ENCODE assay signal across 1 cellular context in the genomic region with DNA sequence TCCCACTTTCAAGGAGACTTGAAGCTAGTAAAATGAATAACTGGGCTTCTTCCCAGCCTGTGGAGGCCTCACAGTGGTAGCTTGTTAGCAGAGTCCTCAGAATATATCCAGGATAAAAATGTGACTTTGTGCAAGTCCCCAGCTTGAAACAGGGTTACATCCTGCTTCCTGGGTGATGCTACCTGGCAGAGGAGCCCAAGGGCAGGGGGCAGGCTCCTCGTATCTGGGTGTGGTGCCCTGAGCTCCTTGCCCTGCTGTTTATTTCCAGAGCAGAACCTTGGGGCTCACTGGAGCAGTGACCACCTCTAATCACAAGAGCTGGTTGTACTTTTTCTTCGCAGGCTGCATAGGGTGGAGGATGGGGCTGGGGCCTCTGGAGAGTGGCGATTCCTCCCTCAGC.
TF ChIP-seq lines count a peak whose summit lies in the region.

No MANE protein-coding gene starts in this region.

TF ChIP-seq in endothelial cell of umbilical vein, 7 proteins besides CTCF, POLR2A, EP300 and RAD21 (continued from another document):
- no peak for TF ChIP-seq MAX (IDR thresholded peaks at IDR 0.05; ENCODE audit: insufficient read depth, insufficient read length)
- no peak for TF ChIP-seq MYC (IDR thresholded peaks at IDR 0.05; ENCODE audit: low read depth, low read length)
